8 cellular contexts compared by ENCODE assay signal in genomic region chr22:20857838-20858614, GRCh38. TPM values are rescaled to one million over a fixed set of nuclear protein-coding genes. Genes with fewer than 3 reads are reported as not detected.
A peak's percentile ranks its signal among the peaks of the same experiment; 100 is the strongest.
DNase-seq lines count a peak whose midpoint lies in the region; ATAC-seq, FAIRE-seq and TF ChIP-seq lines count a peak whose summit lies in the region.

No MANE protein-coding gene starts in this region.

- TF ChIP-seq CTCF in AG09309 (IDR thresholded peaks at IDR 0.05; ENCODE audit: control insufficient read depth, insufficient read depth, low read depth, low read length, missing control alignments) (no peak), HepG2 (CRISPR knock-in tag; IDR thresholded peaks at IDR 0.05) (peak; percentile 38; the same call in 1 of the 2 replicates)

- no peak for FAIRE-seq in HepG2 (lab: Jason Lieb, UNC)

- H3K27me3 ChIP-seq in HepG2 (ENCODE audit: control insufficient read depth in 1 of 2, insufficient read depth in 2 of 2, low read length in 2 of 2) = no peaks in the 10 kb centered on the region; a peak in 1 of 5 replicates

- H4K20me1 ChIP-seq in HepG2 (ENCODE audit: insufficient read depth, low read length) = peaks cover 17% of the 10 kb centered on the region; the same call in 1 of the 2 replicates

- peak; percentile 44 for ATAC-seq in GM19025 (IDR thresholded peaks at IDR 0.05; ENCODE audit: low read depth, unreplicated experiment)
- peak; percentile 54 for ATAC-seq in HG03280 (IDR thresholded peaks at IDR 0.05; ENCODE audit: unreplicated experiment)
- peak; percentile 83 for ATAC-seq in HepG2

- no peaks in the 10 kb centered on the region for H3K9me3 ChIP-seq in HepG2 (ENCODE audit: low read length)

- peaks cover 53% of the 10 kb centered on the region for H3K79me2 ChIP-seq in HepG2 (ENCODE audit: insufficient read depth, low read length)

- no peak; a peak in 1 of 4 replicates for TF ChIP-seq POLR2A in HepG2 (IDR thresholded peaks at IDR 0.05; ENCODE audit: insufficient read depth in 1 of 2, low read depth in 2 of 2, low read length in 2 of 2)

- POLR2A ChIA-PET in HepG2 (lab: Yijun Ruan, JAX) = interaction anchor here (1.7 to 2.4 kb wide), 2 partner anchors 9 to 68 kb away, joined by 5 to 10 read pairs; no protein-coding TSS in a partner anchor

- CTCF ChIA-PET in HepG2 (lab: Yijun Ruan, JAX; ENCODE audit: low intra/inter-chr PET ratio, low total read pairs) = no interaction called here

- H3K27ac ChIP-seq in HepG2 (ENCODE audit: extremely low read length, insufficient read depth, low read length) = peak overlapping the region; percentile 67

- in situ Hi-C loops in HepG2 (cut with HindIII; ENCODE audit: extremely low pct_ligation_motif_present, low pct_unique_long_range_greater_than_20kb) = loop anchor here (10.0 kb wide), 1 partner anchor 63 kb away; no protein-coding TSS in a partner anchor

- H2AFZ ChIP-seq in HepG2 (ENCODE audit: low read length) = no peak overlapping the region

- TSS peak; percentile 73 for BruUV-seq in HepG2 (replicated peaks; lab: Mats Ljungman, UMichigan)

- H3K4me3 ChIP-seq in AG09309 (ENCODE audit: control insufficient read depth, low read depth, low read length) (peak overlapping the region; percentile 57), HepG2 (replicated peaks in 1 of 3; ENCODE audit: insufficient read depth in 1 of 3, low read depth in 2 of 3, low read length in 3 of 3) (peak overlapping the region; percentile 79 to 84 (median 82))

- TF ChIP-seq RAD21 in HepG2 (CRISPR knock-in tag; IDR thresholded peaks at IDR 0.05) = no peak

- H3K36me3 ChIP-seq in HepG2 (replicated peaks in 1 of 2; ENCODE audit: control insufficient read depth in 1 of 2, insufficient read depth in 2 of 2, low read length in 2 of 2) = 0 out of 5 replicates have a peak, but pooled peaks cover 0 to 1% of the 10 kb centered on the region in 2 experiments

- peak; percentile 28 for DNase-seq in AG09309 (ENCODE audit: low read depth)
- peak; percentile 63 for DNase-seq in NCI-H510A treated with DMSO at 0.1 percent for 48 hours (lab: John Stamatoyannopoulos, UW)
- DNase-seq in activated CD4-positive, alpha-beta T cell treated with anti-CD3 and anti-CD28 coated beads, Interleukin-2, amount 50 U/mL, for 24 hours (ENCODE audit: low read depth in 1 of 2, low spot score in 1 of 2) = peak; percentile 71 to 77
- peak; percentile 90 for DNase-seq in dermis blood vessel endothelial cell
- DNase-seq in HepG2 (ENCODE audit: low spot score) = peak; percentile 78
- peak; percentile 84 for DNase-seq in stimulated activated CD4-positive, alpha-beta T cell treated with anti-CD3 and anti-CD28 coated beads, Interleukin-2, amount 100 ng/mL, for 4 hours (ENCODE audit: low read depth)

- peak overlapping the region; percentile 88 for H3K4me2 ChIP-seq in HepG2 (ENCODE audit: low read depth, low read length)

- peaks cover 58% of the 10 kb centered on the region for H3K4me1 ChIP-seq in HepG2 (ENCODE audit: insufficient read depth, low read length)

- intact Hi-C loops in HepG2 (cut with micrococcal nuclease; ENCODE audit: unreplicated experiment) = loop anchor here (5.0 kb wide), 1 partner anchor 81 kb away; no protein-coding TSS in a partner anchor

- H3K9ac ChIP-seq in HepG2 (ENCODE audit: insufficient read depth, low read depth, low read length) = peak overlapping the region; percentile 72

- under 1% methylated on average over 32 of the region's 38 CpGs for WGBS in HepG2 (ENCODE audit: low lambda C conversion rate)

- no peak for TF ChIP-seq EP300 in HepG2 (IDR thresholded peaks at IDR 0.05; ENCODE audit: low read depth in 2 of 2, low read length in 2 of 2)
- no peak for TF ChIP-seq EP300 in HepG2 (CRISPR knock-in tag; IDR thresholded peaks at IDR 0.05; ENCODE audit: borderline replicate concordance)

TF ChIP-seq in HepG2, 621 proteins besides CTCF, POLR2A, EP300 and RAD21 (continues in another document):
- TF ChIP-seq CREBL2 (CRISPR knock-in tag; IDR thresholded peaks at IDR 0.05; ENCODE audit: borderline replicate concordance) = 0 out of 2 replicates have a peak, but pooled peaks have one; percentile 22
- TF ChIP-seq CHD2 (IDR thresholded peaks at IDR 0.05; ENCODE audit: low read depth, low read length) = peak; percentile 74

RNA-seq across cellular contexts. Expression of gene PI4KA, which starts 0.6 kb away (rescaled TPM):
- total RNA-seq in dermis blood vessel endothelial cell (20.3 and 40.3 TPM in 2 replicates), HepG2 (2016; rRNA removed; fragmentation: Illumina TruSeq; extraction: Trizol) (27.4 and 27.8 TPM in 2 replicates)
- 10.0 and 12.0 TPM in 2 replicates for total RNA-seq in HepG2 (2016; cell fraction: cytosol; rRNA removed; fragmentation: Illumina TruSeq; extraction: Trizol; ENCODE audit: low read depth)
- 25.7 and 26.8 TPM in 2 replicates for total RNA-seq in HepG2 (2016; cell fraction: insoluble cytoplasmic fraction; rRNA removed; fragmentation: Illumina TruSeq; extraction: Trizol)
- total RNA-seq in HepG2 (2016; cell fraction: membrane; rRNA removed; fragmentation: Illumina TruSeq; extraction: Trizol) = 16.3 TPM in 2 replicates
- 33.2 and 34.5 TPM in 2 replicates for total RNA-seq in HepG2 (2016; cell fraction: nucleus; rRNA removed; fragmentation: Illumina TruSeq; extraction: Trizol)
- polyA plus RNA-seq in HepG2 (2011; rRNA removed) = 56.4 and 61.1 TPM in 2 replicates
- polyA plus RNA-seq in HepG2 (2011; cell fraction: cytosol; rRNA removed) = 24.2 and 30.0 TPM in 2 replicates
- 194 and 229 TPM in 2 replicates for polyA plus RNA-seq in HepG2 (2011; cell fraction: nucleus; rRNA removed)
- 38.2 and 50.8 TPM in 2 replicates for polyA plus RNA-seq in HepG2 (2012)
- polyA plus RNA-seq in HepG2 (2016; cell fraction: cytosol; fragmentation: Illumina TruSeq; extraction: Trizol; ENCODE audit: low read depth) = 7.1 and 8.3 TPM in 2 replicates
- polyA plus RNA-seq in HepG2 (2016; cell fraction: insoluble cytoplasmic fraction; fragmentation: Illumina TruSeq; extraction: Trizol; ENCODE audit: low read depth) = 27.0 and 33.9 TPM in 2 replicates
- 9.8 and 13.2 TPM in 2 replicates for polyA plus RNA-seq in HepG2 (2016; cell fraction: membrane; fragmentation: Illumina TruSeq; extraction: Trizol; ENCODE audit: low read depth)
- polyA plus RNA-seq in HepG2 (2016; cell fraction: nucleus; fragmentation: Illumina TruSeq; extraction: Trizol; ENCODE audit: insufficient read depth, low read depth) = 87.2 and 87.7 TPM in 2 replicates
- 54.2 and 76.0 TPM in 2 replicates for polyA minus RNA-seq in HepG2 (2011; rRNA and poly(A)+ RNA removed; ENCODE audit: low replicate concordance)
- 26.8 and 30.9 TPM in 2 replicates for polyA minus RNA-seq in HepG2 (2011; cell fraction: cytosol; rRNA and poly(A)+ RNA removed)
- polyA minus RNA-seq in HepG2 (2011; cell fraction: nucleus; rRNA and poly(A)+ RNA removed) = 64.2 and 73.0 TPM in 2 replicates

RNA-seq across cellular contexts. Expression of gene SNAP29, which starts 0.8 kb away (rescaled TPM):
- total RNA-seq in dermis blood vessel endothelial cell (6.0 and 8.5 TPM in 2 replicates), HepG2 (2016; rRNA removed; fragmentation: Illumina TruSeq; extraction: Trizol) (12.3 and 15.2 TPM in 2 replicates)
- 4.6 and 7.7 TPM in 2 replicates for total RNA-seq in HepG2 (2016; cell fraction: cytosol; rRNA removed; fragmentation: Illumina TruSeq; extraction: Trizol; ENCODE audit: low read depth)
- 13.5 and 15.2 TPM in 2 replicates for total RNA-seq in HepG2 (2016; cell fraction: insoluble cytoplasmic fraction; rRNA removed; fragmentation: Illumina TruSeq; extraction: Trizol)
- total RNA-seq in HepG2 (2016; cell fraction: membrane; rRNA removed; fragmentation: Illumina TruSeq; extraction: Trizol) = 8.6 and 11.2 TPM in 2 replicates
- total RNA-seq in HepG2 (2016; cell fraction: nucleus; rRNA removed; fragmentation: Illumina TruSeq; extraction: Trizol) = 6.6 and 9.4 TPM in 2 replicates
- 25.2 and 30.7 TPM in 2 replicates for polyA plus RNA-seq in HepG2 (2011; rRNA removed)
- 17.1 and 22.8 TPM in 2 replicates for polyA plus RNA-seq in HepG2 (2011; cell fraction: cytosol; rRNA removed)
- polyA plus RNA-seq in HepG2 (2011; cell fraction: nucleus; rRNA removed) = 8.5 and 9.6 TPM in 2 replicates
- 16.3 and 21.2 TPM in 2 replicates for polyA plus RNA-seq in HepG2 (2012)
- 16.6 and 21.2 TPM in 2 replicates for polyA plus RNA-seq in HepG2 (2016; cell fraction: cytosol; fragmentation: Illumina TruSeq; extraction: Trizol; ENCODE audit: low read depth)
- polyA plus RNA-seq in HepG2 (2016; cell fraction: insoluble cytoplasmic fraction; fragmentation: Illumina TruSeq; extraction: Trizol; ENCODE audit: low read depth) = 37.2 TPM in 2 replicates
- 20.2 and 24.4 TPM in 2 replicates for polyA plus RNA-seq in HepG2 (2016; cell fraction: membrane; fragmentation: Illumina TruSeq; extraction: Trizol; ENCODE audit: low read depth)
- 13.4 and 20.8 TPM in 2 replicates for polyA plus RNA-seq in HepG2 (2016; cell fraction: nucleus; fragmentation: Illumina TruSeq; extraction: Trizol; ENCODE audit: insufficient read depth, low read depth)
- 7.0 and 12.3 TPM in 2 replicates for polyA minus RNA-seq in HepG2 (2011; rRNA and poly(A)+ RNA removed; ENCODE audit: low replicate concordance)
- 5.0 and 7.2 TPM in 2 replicates for polyA minus RNA-seq in HepG2 (2011; cell fraction: cytosol; rRNA and poly(A)+ RNA removed)
- 5.5 and 8.0 TPM in 2 replicates for polyA minus RNA-seq in HepG2 (2011; cell fraction: nucleus; rRNA and poly(A)+ RNA removed)

RNA-seq across cellular contexts. Expression of gene CRKL, which starts 59.2 kb away (rescaled TPM):
- 50.2 and 54.4 TPM in 2 replicates for total RNA-seq in dermis blood vessel endothelial cell
- total RNA-seq in HepG2 (2016; rRNA removed; fragmentation: Illumina TruSeq; extraction: Trizol) = 60.6 and 75.5 TPM in 2 replicates
- 31.3 and 33.5 TPM in 2 replicates for total RNA-seq in HepG2 (2016; cell fraction: cytosol; rRNA removed; fragmentation: Illumina TruSeq; extraction: Trizol; ENCODE audit: low read depth)
- 61.8 and 67.5 TPM in 2 replicates for total RNA-seq in HepG2 (2016; cell fraction: insoluble cytoplasmic fraction; rRNA removed; fragmentation: Illumina TruSeq; extraction: Trizol)
- 27.3 and 27.5 TPM in 2 replicates for total RNA-seq in HepG2 (2016; cell fraction: membrane; rRNA removed; fragmentation: Illumina TruSeq; extraction: Trizol)
- 33.6 and 40.5 TPM in 2 replicates for total RNA-seq in HepG2 (2016; cell fraction: nucleus; rRNA removed; fragmentation: Illumina TruSeq; extraction: Trizol)
- 35.0 and 37.4 TPM in 2 replicates for polyA plus RNA-seq in HepG2 (2011; rRNA removed)
- polyA plus RNA-seq in HepG2 (2011; cell fraction: cytosol; rRNA removed) = 27.9 and 33.2 TPM in 2 replicates
- polyA plus RNA-seq in HepG2 (2011; cell fraction: nucleus; rRNA removed) = 28.4 and 33.0 TPM in 2 replicates
- polyA plus RNA-seq in HepG2 (2012) = 35.2 and 35.3 TPM in 2 replicates
- 1.8 and 2.0 TPM in 2 replicates for polyA plus RNA-seq in HepG2 (2016; cell fraction: cytosol; fragmentation: Illumina TruSeq; extraction: Trizol; ENCODE audit: low read depth)
- 51.7 and 54.5 TPM in 2 replicates for polyA plus RNA-seq in HepG2 (2016; cell fraction: insoluble cytoplasmic fraction; fragmentation: Illumina TruSeq; extraction: Trizol; ENCODE audit: low read depth)
- 8.2 and 8.3 TPM in 2 replicates for polyA plus RNA-seq in HepG2 (2016; cell fraction: membrane; fragmentation: Illumina TruSeq; extraction: Trizol; ENCODE audit: low read depth)
- polyA plus RNA-seq in HepG2 (2016; cell fraction: nucleus; fragmentation: Illumina TruSeq; extraction: Trizol; ENCODE audit: insufficient read depth, low read depth) = 43.1 and 45.5 TPM in 2 replicates
- 24.4 and 79.1 TPM in 2 replicates for polyA minus RNA-seq in HepG2 (2011; rRNA and poly(A)+ RNA removed; ENCODE audit: low replicate concordance)
- 48.4 and 52.7 TPM in 2 replicates for polyA minus RNA-seq in HepG2 (2011; cell fraction: cytosol; rRNA and poly(A)+ RNA removed)
- polyA minus RNA-seq in HepG2 (2011; cell fraction: nucleus; rRNA and poly(A)+ RNA removed) = 20.6 and 30.0 TPM in 2 replicates

Comparison
In these comparisons a context has a peak if more than half of its experiments do, and no peak if none do; other contexts are left out.
1. Peak in every context shown above with its lines: DNase-seq, ATAC-seq, H3K4me3 ChIP-seq and H3K27ac ChIP-seq.
2. DNase-seq: peak in every context shown above with its lines; median percentile 90 in dermis blood vessel endothelial cell; 84 in stimulated activated CD4-positive, alpha-beta T cell treated with anti-CD3 and anti-CD28 coated beads, Interleukin-2, amount 100 ng/mL, for 4 hours; 78 in HepG2; 74 in activated CD4-positive, alpha-beta T cell treated with anti-CD3 and anti-CD28 coated beads, Interleukin-2, amount 50 U/mL, for 24 hours; 63 in NCI-H510A treated with DMSO at 0.1 percent for 48 hours; 28 in AG09309.